1 cellular context compared by ENCODE assay signal in the genomic region with DNA sequence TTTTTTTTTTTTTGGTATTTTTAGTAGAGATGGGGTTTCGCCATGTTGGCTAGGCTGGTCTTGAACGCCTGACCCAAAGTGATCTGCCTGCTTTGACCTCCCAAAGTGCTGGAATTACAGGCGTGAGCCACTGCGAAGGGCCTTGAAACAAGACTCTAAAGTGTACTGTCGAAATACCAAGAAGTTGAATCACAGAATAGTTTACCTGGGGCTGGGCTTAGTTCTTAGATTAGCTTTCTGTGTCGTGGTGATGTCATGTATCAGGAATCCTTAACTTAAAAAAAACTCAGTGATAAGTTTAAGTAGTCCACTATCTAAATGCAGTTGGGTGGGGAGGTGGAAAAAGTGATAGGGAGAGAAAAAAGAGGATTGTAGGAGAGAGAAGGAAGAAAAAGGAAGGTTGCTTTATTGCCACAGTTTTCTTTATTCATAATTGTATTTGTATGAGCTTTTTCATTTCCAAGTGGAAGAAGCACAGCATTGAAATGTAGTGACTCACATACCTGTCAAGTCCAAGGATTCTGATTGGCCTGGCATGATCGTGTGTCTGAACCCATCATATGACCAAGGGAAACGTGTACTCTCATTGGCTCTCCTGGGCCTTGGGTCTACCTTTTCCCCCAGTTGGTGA.
TF ChIP-seq lines count a peak whose summit lies in the region.

No MANE protein-coding gene starts in this region.

TF ChIP-seq in K562, 482 proteins besides CTCF, POLR2A, EP300 and RAD21 (continued from another document and continues in another):
- TF ChIP-seq, protein P1, sequence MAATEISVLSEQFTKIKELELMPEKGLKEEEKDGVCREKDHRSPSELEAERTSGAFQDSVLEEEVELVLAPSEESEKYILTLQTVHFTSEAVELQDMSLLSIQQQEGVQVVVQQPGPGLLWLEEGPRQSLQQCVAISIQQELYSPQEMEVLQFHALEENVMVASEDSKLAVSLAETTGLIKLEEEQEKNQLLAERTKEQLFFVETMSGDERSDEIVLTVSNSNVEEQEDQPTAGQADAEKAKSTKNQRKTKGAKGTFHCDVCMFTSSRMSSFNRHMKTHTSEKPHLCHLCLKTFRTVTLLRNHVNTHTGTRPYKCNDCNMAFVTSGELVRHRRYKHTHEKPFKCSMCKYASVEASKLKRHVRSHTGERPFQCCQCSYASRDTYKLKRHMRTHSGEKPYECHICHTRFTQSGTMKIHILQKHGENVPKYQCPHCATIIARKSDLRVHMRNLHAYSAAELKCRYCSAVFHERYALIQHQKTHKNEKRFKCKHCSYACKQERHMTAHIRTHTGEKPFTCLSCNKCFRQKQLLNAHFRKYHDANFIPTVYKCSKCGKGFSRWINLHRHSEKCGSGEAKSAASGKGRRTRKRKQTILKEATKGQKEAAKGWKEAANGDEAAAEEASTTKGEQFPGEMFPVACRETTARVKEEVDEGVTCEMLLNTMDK (IDR thresholded peaks at IDR 0.05; ENCODE audit: borderline replicate concordance, insufficient read depth, low read depth, low read length, poor library complexity, severe bottlenecking) = no peak
- TF ChIP-seq TBP (optimal IDR thresholded peaks at IDR 0.05; ENCODE audit: low read depth, low read length) (no peak), ZNF133 (CRISPR knock-in tag; IDR thresholded peaks at IDR 0.05) (no peak), NR3C1 (CRISPR knock-in tag; IDR thresholded peaks at IDR 0.05) (no peak), HDGF (IDR thresholded peaks at IDR 0.05) (no peak), ZNF764 (CRISPR knock-in tag; IDR thresholded peaks at IDR 0.05; ENCODE audit: low read depth) (no peak), TRIM24 (IDR thresholded peaks at IDR 0.05) (0 out of 4 replicates have a peak, but pooled peaks of 1 of the 2 experiments have one; percentile 17), NEUROD1 (IDR thresholded peaks at IDR 0.05; ENCODE audit: borderline replicate concordance, low read depth, low read length, partially characterized antibody) (no peak), ZEB2 (IDR thresholded peaks at IDR 0.05) (peak; percentile 47), HNRNPLL (IDR thresholded peaks at IDR 0.05; ENCODE audit: low read depth, low read length, poor library complexity, severe bottlenecking) (no peak), ILF3 (IDR thresholded peaks at IDR 0.05; ENCODE audit: borderline replicate concordance) (no peak), ZNF785 (CRISPR knock-in tag; IDR thresholded peaks at IDR 0.05) (no peak), XRCC3 (IDR thresholded peaks at IDR 0.05) (no peak), RBM39 (optimal IDR thresholded peaks at IDR 0.05; ENCODE audit: low read depth, low read length) (no peak), ZSCAN29 (IDR thresholded peaks at IDR 0.05) (no peak), ZSCAN32 (CRISPR knock-in tag; IDR thresholded peaks at IDR 0.05) (no peak), LCOR (CRISPR knock-in tag; IDR thresholded peaks at IDR 0.05) (no peak), SMAD2 (IDR thresholded peaks at IDR 0.05; ENCODE audit: low read depth, low read length) (no peak)
- TF ChIP-seq, protein P2, sequence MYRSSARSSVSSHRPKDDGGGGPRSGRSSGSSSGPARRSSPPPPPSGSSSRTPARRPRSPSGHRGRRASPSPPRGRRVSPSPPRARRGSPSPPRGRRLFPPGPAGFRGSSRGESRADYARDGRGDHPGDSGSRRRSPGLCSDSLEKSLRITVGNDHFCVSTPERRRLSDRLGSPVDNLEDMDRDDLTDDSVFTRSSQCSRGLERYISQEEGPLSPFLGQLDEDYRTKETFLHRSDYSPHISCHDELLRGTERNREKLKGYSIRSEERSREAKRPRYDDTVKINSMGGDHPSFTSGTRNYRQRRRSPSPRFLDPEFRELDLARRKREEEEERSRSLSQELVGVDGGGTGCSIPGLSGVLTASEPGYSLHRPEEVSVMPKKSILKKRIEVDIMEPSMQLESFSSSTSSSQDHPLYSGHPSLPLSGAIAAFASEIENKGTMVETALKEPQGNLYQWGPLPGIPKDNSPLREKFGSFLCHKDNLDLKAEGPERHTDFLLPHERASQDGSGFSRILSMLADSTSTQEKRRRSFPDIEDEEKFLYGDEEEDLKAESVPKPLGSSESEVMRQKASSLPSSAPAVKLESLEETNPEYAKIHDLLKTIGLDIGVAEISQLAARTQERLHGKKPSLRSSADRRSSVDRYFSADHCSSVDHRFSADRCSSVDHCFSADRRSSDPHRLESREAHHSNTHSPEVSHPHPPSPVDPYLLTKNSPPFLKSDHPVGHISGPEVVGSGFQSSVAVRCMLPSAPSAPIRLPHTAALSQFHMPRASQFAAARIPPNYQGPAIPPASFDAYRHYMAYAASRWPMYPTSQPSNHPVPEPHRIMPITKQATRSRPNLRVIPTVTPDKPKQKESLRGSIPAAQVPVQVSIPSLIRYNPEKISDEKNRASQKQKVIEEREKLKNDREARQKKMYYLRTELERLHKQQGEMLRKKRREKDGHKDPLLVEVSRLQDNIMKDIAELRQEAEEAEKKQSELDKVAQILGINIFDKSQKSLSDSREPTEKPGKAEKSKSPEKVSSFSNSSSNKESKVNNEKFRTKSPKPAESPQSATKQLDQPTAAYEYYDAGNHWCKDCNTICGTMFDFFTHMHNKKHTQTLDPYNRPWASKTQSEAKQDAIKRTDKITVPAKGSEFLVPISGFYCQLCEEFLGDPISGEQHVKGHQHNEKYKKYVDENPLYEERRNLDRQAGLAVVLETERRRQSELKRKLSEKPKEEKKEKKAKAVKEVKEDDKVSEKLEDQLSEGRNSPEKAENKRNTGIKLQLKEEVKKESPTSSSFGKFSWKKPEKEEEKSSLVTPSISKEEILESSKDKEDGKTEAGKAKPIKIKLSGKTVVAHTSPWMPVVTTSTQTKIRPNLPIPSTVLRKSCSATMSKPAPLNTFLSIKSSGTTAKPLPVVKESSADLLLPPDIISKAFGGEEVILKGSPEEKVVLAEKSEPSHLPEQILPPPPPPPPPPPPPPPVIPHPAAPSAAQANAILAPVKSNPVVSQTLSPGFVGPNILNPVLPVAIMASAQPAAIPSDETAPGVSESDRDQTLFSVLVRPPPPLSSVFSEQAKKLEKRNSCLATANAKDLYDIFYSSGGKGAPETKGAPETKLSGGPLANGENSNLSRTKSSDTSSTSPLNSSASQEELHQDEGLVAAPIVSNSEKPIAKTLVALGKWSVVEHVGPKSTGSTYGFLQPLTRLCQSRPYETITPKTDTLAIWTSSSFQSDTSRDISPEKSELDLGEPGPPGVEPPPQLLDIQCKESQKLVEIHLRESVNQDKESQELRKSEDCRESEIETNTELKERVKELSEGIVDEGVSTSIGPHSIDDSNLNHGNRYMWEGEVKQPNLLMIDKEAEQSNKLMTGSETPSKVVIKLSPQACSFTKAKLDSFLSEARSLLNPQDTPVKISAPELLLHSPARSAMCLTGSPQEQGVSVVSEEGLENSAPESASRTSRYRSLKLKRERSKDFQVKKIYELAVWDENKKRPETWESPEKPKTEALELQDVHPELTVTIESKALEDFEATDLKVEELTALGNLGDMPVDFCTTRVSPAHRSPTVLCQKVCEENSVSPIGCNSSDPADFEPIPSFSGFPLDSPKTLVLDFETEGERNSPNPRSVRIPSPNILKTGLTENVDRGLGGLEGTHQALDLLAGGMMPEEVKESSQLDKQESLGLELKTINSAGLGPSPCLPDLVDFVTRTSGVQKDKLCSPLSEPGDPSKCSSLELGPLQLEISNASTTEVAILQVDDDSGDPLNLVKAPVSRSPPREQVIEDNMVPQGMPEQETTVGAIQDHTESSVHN (IDR thresholded peaks at IDR 0.05; ENCODE audit: borderline replicate concordance in 1 of 2, low read depth in 1 of 2) = no peak
- TF ChIP-seq, protein P3, sequence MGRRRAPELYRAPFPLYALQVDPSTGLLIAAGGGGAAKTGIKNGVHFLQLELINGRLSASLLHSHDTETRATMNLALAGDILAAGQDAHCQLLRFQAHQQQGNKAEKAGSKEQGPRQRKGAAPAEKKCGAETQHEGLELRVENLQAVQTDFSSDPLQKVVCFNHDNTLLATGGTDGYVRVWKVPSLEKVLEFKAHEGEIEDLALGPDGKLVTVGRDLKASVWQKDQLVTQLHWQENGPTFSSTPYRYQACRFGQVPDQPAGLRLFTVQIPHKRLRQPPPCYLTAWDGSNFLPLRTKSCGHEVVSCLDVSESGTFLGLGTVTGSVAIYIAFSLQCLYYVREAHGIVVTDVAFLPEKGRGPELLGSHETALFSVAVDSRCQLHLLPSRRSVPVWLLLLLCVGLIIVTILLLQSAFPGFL (CRISPR knock-in tag; IDR thresholded peaks at IDR 0.05) = no peak
- TF ChIP-seq, protein P4, sequence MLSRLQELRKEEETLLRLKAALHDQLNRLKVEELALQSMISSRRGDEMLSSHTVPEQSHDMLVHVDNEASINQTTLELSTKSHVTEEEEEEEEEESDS (CRISPR knock-in tag; IDR thresholded peaks at IDR 0.05) = no peak
- TF ChIP-seq, protein P5, sequence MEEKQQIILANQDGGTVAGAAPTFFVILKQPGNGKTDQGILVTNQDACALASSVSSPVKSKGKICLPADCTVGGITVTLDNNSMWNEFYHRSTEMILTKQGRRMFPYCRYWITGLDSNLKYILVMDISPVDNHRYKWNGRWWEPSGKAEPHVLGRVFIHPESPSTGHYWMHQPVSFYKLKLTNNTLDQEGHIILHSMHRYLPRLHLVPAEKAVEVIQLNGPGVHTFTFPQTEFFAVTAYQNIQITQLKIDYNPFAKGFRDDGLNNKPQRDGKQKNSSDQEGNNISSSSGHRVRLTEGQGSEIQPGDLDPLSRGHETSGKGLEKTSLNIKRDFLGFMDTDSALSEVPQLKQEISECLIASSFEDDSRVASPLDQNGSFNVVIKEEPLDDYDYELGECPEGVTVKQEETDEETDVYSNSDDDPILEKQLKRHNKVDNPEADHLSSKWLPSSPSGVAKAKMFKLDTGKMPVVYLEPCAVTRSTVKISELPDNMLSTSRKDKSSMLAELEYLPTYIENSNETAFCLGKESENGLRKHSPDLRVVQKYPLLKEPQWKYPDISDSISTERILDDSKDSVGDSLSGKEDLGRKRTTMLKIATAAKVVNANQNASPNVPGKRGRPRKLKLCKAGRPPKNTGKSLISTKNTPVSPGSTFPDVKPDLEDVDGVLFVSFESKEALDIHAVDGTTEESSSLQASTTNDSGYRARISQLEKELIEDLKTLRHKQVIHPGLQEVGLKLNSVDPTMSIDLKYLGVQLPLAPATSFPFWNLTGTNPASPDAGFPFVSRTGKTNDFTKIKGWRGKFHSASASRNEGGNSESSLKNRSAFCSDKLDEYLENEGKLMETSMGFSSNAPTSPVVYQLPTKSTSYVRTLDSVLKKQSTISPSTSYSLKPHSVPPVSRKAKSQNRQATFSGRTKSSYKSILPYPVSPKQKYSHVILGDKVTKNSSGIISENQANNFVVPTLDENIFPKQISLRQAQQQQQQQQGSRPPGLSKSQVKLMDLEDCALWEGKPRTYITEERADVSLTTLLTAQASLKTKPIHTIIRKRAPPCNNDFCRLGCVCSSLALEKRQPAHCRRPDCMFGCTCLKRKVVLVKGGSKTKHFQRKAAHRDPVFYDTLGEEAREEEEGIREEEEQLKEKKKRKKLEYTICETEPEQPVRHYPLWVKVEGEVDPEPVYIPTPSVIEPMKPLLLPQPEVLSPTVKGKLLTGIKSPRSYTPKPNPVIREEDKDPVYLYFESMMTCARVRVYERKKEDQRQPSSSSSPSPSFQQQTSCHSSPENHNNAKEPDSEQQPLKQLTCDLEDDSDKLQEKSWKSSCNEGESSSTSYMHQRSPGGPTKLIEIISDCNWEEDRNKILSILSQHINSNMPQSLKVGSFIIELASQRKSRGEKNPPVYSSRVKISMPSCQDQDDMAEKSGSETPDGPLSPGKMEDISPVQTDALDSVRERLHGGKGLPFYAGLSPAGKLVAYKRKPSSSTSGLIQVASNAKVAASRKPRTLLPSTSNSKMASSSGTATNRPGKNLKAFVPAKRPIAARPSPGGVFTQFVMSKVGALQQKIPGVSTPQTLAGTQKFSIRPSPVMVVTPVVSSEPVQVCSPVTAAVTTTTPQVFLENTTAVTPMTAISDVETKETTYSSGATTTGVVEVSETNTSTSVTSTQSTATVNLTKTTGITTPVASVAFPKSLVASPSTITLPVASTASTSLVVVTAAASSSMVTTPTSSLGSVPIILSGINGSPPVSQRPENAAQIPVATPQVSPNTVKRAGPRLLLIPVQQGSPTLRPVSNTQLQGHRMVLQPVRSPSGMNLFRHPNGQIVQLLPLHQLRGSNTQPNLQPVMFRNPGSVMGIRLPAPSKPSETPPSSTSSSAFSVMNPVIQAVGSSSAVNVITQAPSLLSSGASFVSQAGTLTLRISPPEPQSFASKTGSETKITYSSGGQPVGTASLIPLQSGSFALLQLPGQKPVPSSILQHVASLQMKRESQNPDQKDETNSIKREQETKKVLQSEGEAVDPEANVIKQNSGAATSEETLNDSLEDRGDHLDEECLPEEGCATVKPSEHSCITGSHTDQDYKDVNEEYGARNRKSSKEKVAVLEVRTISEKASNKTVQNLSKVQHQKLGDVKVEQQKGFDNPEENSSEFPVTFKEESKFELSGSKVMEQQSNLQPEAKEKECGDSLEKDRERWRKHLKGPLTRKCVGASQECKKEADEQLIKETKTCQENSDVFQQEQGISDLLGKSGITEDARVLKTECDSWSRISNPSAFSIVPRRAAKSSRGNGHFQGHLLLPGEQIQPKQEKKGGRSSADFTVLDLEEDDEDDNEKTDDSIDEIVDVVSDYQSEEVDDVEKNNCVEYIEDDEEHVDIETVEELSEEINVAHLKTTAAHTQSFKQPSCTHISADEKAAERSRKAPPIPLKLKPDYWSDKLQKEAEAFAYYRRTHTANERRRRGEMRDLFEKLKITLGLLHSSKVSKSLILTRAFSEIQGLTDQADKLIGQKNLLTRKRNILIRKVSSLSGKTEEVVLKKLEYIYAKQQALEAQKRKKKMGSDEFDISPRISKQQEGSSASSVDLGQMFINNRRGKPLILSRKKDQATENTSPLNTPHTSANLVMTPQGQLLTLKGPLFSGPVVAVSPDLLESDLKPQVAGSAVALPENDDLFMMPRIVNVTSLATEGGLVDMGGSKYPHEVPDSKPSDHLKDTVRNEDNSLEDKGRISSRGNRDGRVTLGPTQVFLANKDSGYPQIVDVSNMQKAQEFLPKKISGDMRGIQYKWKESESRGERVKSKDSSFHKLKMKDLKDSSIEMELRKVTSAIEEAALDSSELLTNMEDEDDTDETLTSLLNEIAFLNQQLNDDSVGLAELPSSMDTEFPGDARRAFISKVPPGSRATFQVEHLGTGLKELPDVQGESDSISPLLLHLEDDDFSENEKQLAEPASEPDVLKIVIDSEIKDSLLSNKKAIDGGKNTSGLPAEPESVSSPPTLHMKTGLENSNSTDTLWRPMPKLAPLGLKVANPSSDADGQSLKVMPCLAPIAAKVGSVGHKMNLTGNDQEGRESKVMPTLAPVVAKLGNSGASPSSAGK (IDR thresholded peaks at IDR 0.05) = no peak
- TF ChIP-seq, protein P6, sequence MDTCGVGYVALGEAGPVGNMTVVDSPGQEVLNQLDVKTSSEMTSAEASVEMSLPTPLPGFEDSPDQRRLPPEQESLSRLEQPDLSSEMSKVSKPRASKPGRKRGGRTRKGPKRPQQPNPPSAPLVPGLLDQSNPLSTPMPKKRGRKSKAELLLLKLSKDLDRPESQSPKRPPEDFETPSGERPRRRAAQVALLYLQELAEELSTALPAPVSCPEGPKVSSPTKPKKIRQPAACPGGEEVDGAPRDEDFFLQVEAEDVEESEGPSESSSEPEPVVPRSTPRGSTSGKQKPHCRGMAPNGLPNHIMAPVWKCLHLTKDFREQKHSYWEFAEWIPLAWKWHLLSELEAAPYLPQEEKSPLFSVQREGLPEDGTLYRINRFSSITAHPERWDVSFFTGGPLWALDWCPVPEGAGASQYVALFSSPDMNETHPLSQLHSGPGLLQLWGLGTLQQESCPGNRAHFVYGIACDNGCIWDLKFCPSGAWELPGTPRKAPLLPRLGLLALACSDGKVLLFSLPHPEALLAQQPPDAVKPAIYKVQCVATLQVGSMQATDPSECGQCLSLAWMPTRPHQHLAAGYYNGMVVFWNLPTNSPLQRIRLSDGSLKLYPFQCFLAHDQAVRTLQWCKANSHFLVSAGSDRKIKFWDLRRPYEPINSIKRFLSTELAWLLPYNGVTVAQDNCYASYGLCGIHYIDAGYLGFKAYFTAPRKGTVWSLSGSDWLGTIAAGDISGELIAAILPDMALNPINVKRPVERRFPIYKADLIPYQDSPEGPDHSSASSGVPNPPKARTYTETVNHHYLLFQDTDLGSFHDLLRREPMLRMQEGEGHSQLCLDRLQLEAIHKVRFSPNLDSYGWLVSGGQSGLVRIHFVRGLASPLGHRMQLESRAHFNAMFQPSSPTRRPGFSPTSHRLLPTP (IDR thresholded peaks at IDR 0.05; ENCODE audit: borderline replicate concordance, extremely low read depth, insufficient read length) = no peak
